24 cellular contexts compared by ENCODE assay signal in genomic region chr5:179833056-179833708, GRCh38. TPM values are rescaled to one million over a fixed set of nuclear protein-coding genes. Genes with fewer than 3 reads are reported as not detected.
DNase-seq lines count a peak whose midpoint lies in the region; ATAC-seq, FAIRE-seq and TF ChIP-seq lines count a peak whose summit lies in the region.
"Had no signal": no experiment of that assay in that cellular context is flagged by ENCODE, and none has a peak within 500 bp of the region (broad histone marks: within the 10 kb centered on the region; RNA-seq: fewer than 3 reads in every experiment).

No MANE protein-coding gene starts in this region.

- H3K36me3 Mint-ChIP-seq in stimulated activated naive CD8-positive, alpha-beta T cell treated with anti-CD3 and anti-CD28 coated beads, Interleukin-15, Interleukin-2, amounts not matched to agents 100 ng/mL and 50 ng/mL, for 24 hours (ENCODE audit: low read depth), result peaks cover 70% of the 10 kb centered on the region
- peaks cover 60% of the 10 kb centered on the region for H3K36me3 Mint-ChIP-seq in activated naive CD8-positive, alpha-beta T cell treated with anti-CD3 and anti-CD28 coated beads, Interleukin-2, amount 50 U/mL, for 24 hours (ENCODE audit: low read depth)
- H3K36me3 Mint-ChIP-seq in type B pancreatic cell (peaks cover 53% of the 10 kb centered on the region), mesothelial cell of epicardium (peaks cover 67% of the 10 kb centered on the region), Caco-2 (ENCODE audit: insufficient read depth, unreplicated experiment) (peaks cover 96% of the 10 kb centered on the region)

- no peak for ATAC-seq in stimulated activated naive CD8-positive, alpha-beta T cell treated with anti-CD3 and anti-CD28 coated beads, Interleukin-15, Interleukin-2, amounts not matched to agents 100 U/mL and 50 U/mL, for 24 hours
- no peak for ATAC-seq in activated naive CD8-positive, alpha-beta T cell treated with anti-CD3 and anti-CD28 coated beads, Interleukin-2, amount 50 U/mL, for 24 hours
- peak; percentile 5 for ATAC-seq in HepG2
- ATAC-seq in sciatic nerve, result no peak
- ATAC-seq: HCT116 had no signal

- DNase-seq in stimulated activated naive CD8-positive, alpha-beta T cell treated with anti-CD3 and anti-CD28 coated beads, Interleukin-15, Interleukin-2, amounts not matched to agents 100 U/mL and 50 U/mL, for 24 hours, result no peak
- no peak for DNase-seq in activated naive CD8-positive, alpha-beta T cell treated with anti-CD3 and anti-CD28 coated beads, Interleukin-2, amount 50 U/mL, for 24 hours
- no peak for DNase-seq in HepG2 (ENCODE audit: low spot score)
- DNase-seq in type B pancreatic cell (ENCODE audit: extremely low spot score, unreplicated experiment), result no peak
- DNase-seq in mesothelial cell of epicardium (ENCODE audit: low spot score in 2 of 2, unreplicated experiment in 2 of 2), result no peak
- DNase-seq in Caco-2, result no peak
- DNase-seq in sciatic nerve (ENCODE audit: low spot score), result no peak
- DNase-seq: activated effector memory CD4-positive, alpha-beta T cell treated with anti-CD3 and anti-CD28 coated beads, Interleukin-2, amount 50 U/mL, for 16 hours; foreskin keratinocyte; NCI-H1105; NCI-H526 treated with DMSO at 0.1 percent for 48 hours; SHP77; stimulated activated CD4-positive, alpha-beta T cell treated with anti-CD3 and anti-CD28 coated beads, Interleukin-4, amount 100 ng/mL, for 4 hours; T-helper 1 cell; WERI-Rb-1 had no signal

- TF ChIP-seq EP300 in HepG2 (IDR thresholded peaks at IDR 0.05; ENCODE audit: low read depth in 2 of 2, low read length in 2 of 2) (no peak), HepG2 (CRISPR knock-in tag; IDR thresholded peaks at IDR 0.05; ENCODE audit: borderline replicate concordance) (no peak)

- no peak for TF ChIP-seq RAD21 in HepG2 (CRISPR knock-in tag; IDR thresholded peaks at IDR 0.05)

- no peak overlapping the region for H2AFZ ChIP-seq in HepG2 (ENCODE audit: low read length)

- H3K4me2 ChIP-seq in HepG2 (ENCODE audit: low read depth, low read length), result no peak overlapping the region

- whole genome bisulfite sequencing in HepG2 (ENCODE audit: low lambda C conversion rate), result 95% methylated on average over 21 of the region's 23 CpGs

- H3K4me3 ChIP-seq in HepG2 (replicated peaks in 1 of 3; ENCODE audit: insufficient read depth in 1 of 3, low read depth in 2 of 3, low read length in 3 of 3) (no peak overlapping the region), Caco-2 (ENCODE audit: low read depth, low read length) (no peak overlapping the region)
- H3K4me3 ChIP-seq: left lung, skin epidermis, thoracic aorta had no signal

- TF ChIP-seq POLR2A in HepG2 (IDR thresholded peaks at IDR 0.05; ENCODE audit: insufficient read depth in 1 of 2, low read depth in 2 of 2, low read length in 2 of 2), result peak in 1 of 2 experiments; percentile 35; a peak in 1 of 4 replicates

- no peak overlapping the region for H3K4me3 Mint-ChIP-seq in stimulated activated naive CD8-positive, alpha-beta T cell treated with anti-CD3 and anti-CD28 coated beads, Interleukin-15, Interleukin-2, amounts not matched to agents 100 ng/mL and 50 ng/mL, for 24 hours
- H3K4me3 Mint-ChIP-seq in activated naive CD8-positive, alpha-beta T cell treated with anti-CD3 and anti-CD28 coated beads, Interleukin-2, amount 50 U/mL, for 24 hours, result no peak overlapping the region
- H3K4me3 Mint-ChIP-seq in type B pancreatic cell (no peak overlapping the region), mesothelial cell of epicardium (no peak overlapping the region), Caco-2 (ENCODE audit: unreplicated experiment) (no peak overlapping the region)
- H3K4me3 Mint-ChIP-seq: dendritic cell treated with granulocyte-macrophage colony-stimulating factor and Interleukin-4, amounts not matched to agents 40 ng/mL and 50 ng/mL, for 4 days had no signal

- in situ Hi-C loops in HepG2 (cut with HindIII; ENCODE audit: extremely low pct_ligation_motif_present, low pct_unique_long_range_greater_than_20kb), result no loop called here

- H3K27ac ChIP-seq in HepG2 (ENCODE audit: extremely low read length, insufficient read depth, low read length), result no peak overlapping the region
- H3K27ac ChIP-seq: epithelial cell of prostate, foreskin keratinocyte, left lung, skin epidermis, thoracic aorta, WERI-Rb-1 had no signal

- intact Hi-C loops in HepG2 (cut with micrococcal nuclease; ENCODE audit: unreplicated experiment) (no loop called here), Caco-2 (cut with micrococcal nuclease; ENCODE audit: unreplicated experiment) (no loop called here), sciatic nerve (cut with DNase I) (no loop called here)

- TF ChIP-seq CTCF in HepG2 (CRISPR knock-in tag; IDR thresholded peaks at IDR 0.05) (no peak), type B pancreatic cell (conservative IDR thresholded peaks at IDR 0.05) (no peak), mesothelial cell of epicardium (IDR thresholded peaks at IDR 0.05; ENCODE audit: unreplicated experiment) (no peak), Caco-2 (IDR thresholded peaks at IDR 0.05; ENCODE audit: insufficient read depth in 1 of 2, low read depth in 1 of 2, low read length in 1 of 2, severe bottlenecking in 1 of 2, unreplicated experiment in 1 of 2) (no peak)

- no peak for FAIRE-seq in HepG2 (lab: Jason Lieb, UNC)
- FAIRE-seq: astrocyte, GM19239 had no signal

- POLR2A ChIA-PET in HepG2 (lab: Yijun Ruan, JAX) (interaction anchor here (1.0 to 2.9 kb wide), 8 partner anchors 8 to 70 kb away, joined by 4 to 9 read pairs (median 5); partner anchors contain the start of gene SQSTM1), Caco-2 (lab: Charles Lee) (no interaction called here)

- peaks cover 17% of the 10 kb centered on the region for H3K4me1 Mint-ChIP-seq in stimulated activated naive CD8-positive, alpha-beta T cell treated with anti-CD3 and anti-CD28 coated beads, Interleukin-15, Interleukin-2, amounts not matched to agents 100 ng/mL and 50 ng/mL, for 24 hours (ENCODE audit: low read depth)
- peaks cover 23% of the 10 kb centered on the region for H3K4me1 Mint-ChIP-seq in activated naive CD8-positive, alpha-beta T cell treated with anti-CD3 and anti-CD28 coated beads, Interleukin-2, amount 50 U/mL, for 24 hours
- H3K4me1 Mint-ChIP-seq in type B pancreatic cell (ENCODE audit: unreplicated experiment) (peaks cover 4% of the 10 kb centered on the region), mesothelial cell of epicardium (no peaks in the 10 kb centered on the region), Caco-2 (ENCODE audit: low read depth, unreplicated experiment) (no peaks in the 10 kb centered on the region)

- H4K20me1 ChIP-seq in HepG2 (ENCODE audit: insufficient read depth, low read length), result peaks cover 23% of the 10 kb centered on the region; the same call in 1 of the 2 replicates

- no peaks in the 10 kb centered on the region for H3K9me3 Mint-ChIP-seq in stimulated activated naive CD8-positive, alpha-beta T cell treated with anti-CD3 and anti-CD28 coated beads, Interleukin-15, Interleukin-2, amounts not matched to agents 100 ng/mL and 50 ng/mL, for 24 hours
- no peaks in the 10 kb centered on the region for H3K9me3 Mint-ChIP-seq in activated naive CD8-positive, alpha-beta T cell treated with anti-CD3 and anti-CD28 coated beads, Interleukin-2, amount 50 U/mL, for 24 hours
- H3K9me3 Mint-ChIP-seq in type B pancreatic cell, result no peaks in the 10 kb centered on the region
- peaks cover 16% of the 10 kb centered on the region for H3K9me3 Mint-ChIP-seq in mesothelial cell of epicardium
- no peaks in the 10 kb centered on the region for H3K9me3 Mint-ChIP-seq in Caco-2 (ENCODE audit: unreplicated experiment)
- H3K9me3 Mint-ChIP-seq: dendritic cell treated with granulocyte-macrophage colony-stimulating factor and Interleukin-4, amounts not matched to agents 40 ng/mL and 50 ng/mL, for 4 days had no signal

- H3K9me3 ChIP-seq in HepG2 (ENCODE audit: low read length) (no peaks in the 10 kb centered on the region), Caco-2 (no peaks in the 10 kb centered on the region)
- H3K9me3 ChIP-seq: left lung, thoracic aorta had no signal

- no TSS peak for BruUV-seq in HepG2 (replicated peaks; lab: Mats Ljungman, UMichigan)
- no TSS peak for BruUV-seq in Caco-2 (replicated peaks; lab: Mats Ljungman, UMichigan)

- H3K27ac Mint-ChIP-seq in stimulated activated naive CD8-positive, alpha-beta T cell treated with anti-CD3 and anti-CD28 coated beads, Interleukin-15, Interleukin-2, amounts not matched to agents 100 ng/mL and 50 ng/mL, for 24 hours, result peak overlapping the region; percentile 63
- H3K27ac Mint-ChIP-seq in activated naive CD8-positive, alpha-beta T cell treated with anti-CD3 and anti-CD28 coated beads, Interleukin-2, amount 50 U/mL, for 24 hours, result peak overlapping the region; percentile 19
- H3K27ac Mint-ChIP-seq in type B pancreatic cell (peak overlapping the region; percentile 68), mesothelial cell of epicardium (no peak overlapping the region), Caco-2 (ENCODE audit: unreplicated experiment) (no peak overlapping the region)
- H3K27ac Mint-ChIP-seq: dendritic cell treated with granulocyte-macrophage colony-stimulating factor and Interleukin-4, amounts not matched to agents 40 ng/mL and 50 ng/mL, for 4 days had no signal

- CTCF ChIA-PET in HepG2 (lab: Yijun Ruan, JAX; ENCODE audit: low intra/inter-chr PET ratio, low total read pairs) (no interaction called here), Caco-2 (lab: Charles Lee) (interaction anchor here (0.9 kb wide), 1 partner anchor 38 kb away, joined by 11 read pairs; no protein-coding TSS in a partner anchor)

- H3K27me3 ChIP-seq in HepG2 (ENCODE audit: control insufficient read depth in 1 of 2, insufficient read depth in 2 of 2, low read length in 2 of 2), result no peaks in the 10 kb centered on the region
- H3K27me3 ChIP-seq in Caco-2 (replicated peaks; ENCODE audit: control insufficient read depth, insufficient read depth, low read length), result no peaks in the 10 kb centered on the region
- H3K27me3 ChIP-seq: foreskin keratinocyte, left lung had no signal

- no peaks in the 10 kb centered on the region for H3K79me2 ChIP-seq in HepG2 (ENCODE audit: insufficient read depth, low read length)

- no peak overlapping the region for H3K9ac ChIP-seq in HepG2 (ENCODE audit: insufficient read depth, low read depth, low read length)

- H3K27me3 Mint-ChIP-seq in stimulated activated naive CD8-positive, alpha-beta T cell treated with anti-CD3 and anti-CD28 coated beads, Interleukin-15, Interleukin-2, amounts not matched to agents 100 ng/mL and 50 ng/mL, for 24 hours, result no peaks in the 10 kb centered on the region
- no peaks in the 10 kb centered on the region for H3K27me3 Mint-ChIP-seq in activated naive CD8-positive, alpha-beta T cell treated with anti-CD3 and anti-CD28 coated beads, Interleukin-2, amount 50 U/mL, for 24 hours
- no peaks in the 10 kb centered on the region for H3K27me3 Mint-ChIP-seq in type B pancreatic cell
- H3K27me3 Mint-ChIP-seq in mesothelial cell of epicardium (ENCODE audit: low read depth), result no peaks in the 10 kb centered on the region
- H3K27me3 Mint-ChIP-seq in Caco-2 (ENCODE audit: insufficient read depth, unreplicated experiment), result no peaks in the 10 kb centered on the region
- H3K27me3 Mint-ChIP-seq: dendritic cell treated with granulocyte-macrophage colony-stimulating factor and Interleukin-4, amounts not matched to agents 40 ng/mL and 50 ng/mL, for 4 days had no signal

- peaks cover 36 to 70% of the 10 kb centered on the region in 2 experiments for H3K36me3 ChIP-seq in HepG2 (replicated peaks in 1 of 2; ENCODE audit: control insufficient read depth in 1 of 2, insufficient read depth in 2 of 2, low read length in 2 of 2)
- peaks cover 12% of the 10 kb centered on the region for H3K36me3 ChIP-seq in Caco-2 (ENCODE audit: control insufficient read depth, insufficient read depth, low read length)

- H3K4me1 ChIP-seq in HepG2 (ENCODE audit: insufficient read depth, low read length) (peaks cover 22% of the 10 kb centered on the region), Caco-2 (no peaks in the 10 kb centered on the region)
- H3K4me1 ChIP-seq: foreskin keratinocyte had no signal

RNA-seq across cellular contexts. Expression of gene SQSTM1, which starts 12.5 kb away (rescaled TPM):
- 160 and 161 TPM in 2 replicates for total RNA-seq in HepG2 (2016; rRNA removed; fragmentation: Illumina TruSeq; extraction: Trizol)
- total RNA-seq in HepG2 (2016; cell fraction: cytosol; rRNA removed; fragmentation: Illumina TruSeq; extraction: Trizol; ENCODE audit: low read depth), result 45.2 and 49.8 TPM in 2 replicates
- total RNA-seq in HepG2 (2016; cell fraction: insoluble cytoplasmic fraction; rRNA removed; fragmentation: Illumina TruSeq; extraction: Trizol), result 158 and 162 TPM in 2 replicates
- 63.1 and 66.1 TPM in 2 replicates for total RNA-seq in HepG2 (2016; cell fraction: membrane; rRNA removed; fragmentation: Illumina TruSeq; extraction: Trizol)
- 98.3 and 116 TPM in 2 replicates for total RNA-seq in HepG2 (2016; cell fraction: nucleus; rRNA removed; fragmentation: Illumina TruSeq; extraction: Trizol)
- polyA plus RNA-seq in HepG2 (2011; rRNA removed), result 90.9 and 126 TPM in 2 replicates
- polyA plus RNA-seq in HepG2 (2011; cell fraction: cytosol; rRNA removed), result 81.2 and 85.2 TPM in 2 replicates
- 240 and 268 TPM in 2 replicates for polyA plus RNA-seq in HepG2 (2011; cell fraction: nucleus; rRNA removed)
- 80.8 and 157 TPM in 2 replicates for polyA plus RNA-seq in HepG2 (2012)
- polyA plus RNA-seq in HepG2 (2016; cell fraction: cytosol; fragmentation: Illumina TruSeq; extraction: Trizol; ENCODE audit: low read depth), result 43.0 and 45.0 TPM in 2 replicates
- 179 and 191 TPM in 2 replicates for polyA plus RNA-seq in HepG2 (2016; cell fraction: insoluble cytoplasmic fraction; fragmentation: Illumina TruSeq; extraction: Trizol; ENCODE audit: low read depth)
- 48.5 and 49.4 TPM in 2 replicates for polyA plus RNA-seq in HepG2 (2016; cell fraction: membrane; fragmentation: Illumina TruSeq; extraction: Trizol; ENCODE audit: low read depth)
- polyA plus RNA-seq in HepG2 (2016; cell fraction: nucleus; fragmentation: Illumina TruSeq; extraction: Trizol; ENCODE audit: insufficient read depth, low read depth), result 190 and 194 TPM in 2 replicates
- polyA minus RNA-seq in HepG2 (2011; rRNA and poly(A)+ RNA removed; ENCODE audit: low replicate concordance), result 245 and 268 TPM in 2 replicates
- 106 and 114 TPM in 2 replicates for polyA minus RNA-seq in HepG2 (2011; cell fraction: cytosol; rRNA and poly(A)+ RNA removed)
- polyA minus RNA-seq in HepG2 (2011; cell fraction: nucleus; rRNA and poly(A)+ RNA removed), result 238 and 284 TPM in 2 replicates
- total RNA-seq in type B pancreatic cell (ENCODE audit: low replicate concordance), result 133 and 191 TPM in 2 replicates
- total RNA-seq in mesothelial cell of epicardium, result 145 to 149 TPM (median 146 TPM) in 3 replicates
- 250 and 259 TPM in 2 replicates for total RNA-seq in Caco-2 (2022)
- total RNA-seq in sciatic nerve, result 365 TPM

RNA-seq across cellular contexts. Expression of gene MRNIP, which starts 25.4 kb away (rescaled TPM):
- total RNA-seq in HepG2 (2016; rRNA removed; fragmentation: Illumina TruSeq; extraction: Trizol) (11.3 and 15.5 TPM in 2 replicates), type B pancreatic cell (ENCODE audit: low replicate concordance) (31.1 and 47.6 TPM in 2 replicates), mesothelial cell of epicardium (44.1 to 48.2 TPM (median 47.0 TPM) in 3 replicates), Caco-2 (2022) (37.8 and 43.0 TPM in 2 replicates), sciatic nerve (54.4 TPM)
- 5.8 and 6.9 TPM in 2 replicates for total RNA-seq in HepG2 (2016; cell fraction: cytosol; rRNA removed; fragmentation: Illumina TruSeq; extraction: Trizol; ENCODE audit: low read depth)
- 9.7 and 18.4 TPM in 2 replicates for total RNA-seq in HepG2 (2016; cell fraction: insoluble cytoplasmic fraction; rRNA removed; fragmentation: Illumina TruSeq; extraction: Trizol)
- 4.5 and 5.1 TPM in 2 replicates for total RNA-seq in HepG2 (2016; cell fraction: membrane; rRNA removed; fragmentation: Illumina TruSeq; extraction: Trizol)
- 22.2 and 24.1 TPM in 2 replicates for total RNA-seq in HepG2 (2016; cell fraction: nucleus; rRNA removed; fragmentation: Illumina TruSeq; extraction: Trizol)
- 32.6 and 34.1 TPM in 2 replicates for polyA plus RNA-seq in HepG2 (2011; rRNA removed)
- 7.9 and 9.8 TPM in 2 replicates for polyA plus RNA-seq in HepG2 (2011; cell fraction: cytosol; rRNA removed)
- polyA plus RNA-seq in HepG2 (2011; cell fraction: nucleus; rRNA removed), result 162 and 171 TPM in 2 replicates
- 19.0 and 22.7 TPM in 2 replicates for polyA plus RNA-seq in HepG2 (2012)
- polyA plus RNA-seq in HepG2 (2016; cell fraction: cytosol; fragmentation: Illumina TruSeq; extraction: Trizol; ENCODE audit: low read depth), result 1.4 and 1.7 TPM in 2 replicates
- polyA plus RNA-seq in HepG2 (2016; cell fraction: insoluble cytoplasmic fraction; fragmentation: Illumina TruSeq; extraction: Trizol; ENCODE audit: low read depth), result 8.1 and 8.4 TPM in 2 replicates
- polyA plus RNA-seq in HepG2 (2016; cell fraction: membrane; fragmentation: Illumina TruSeq; extraction: Trizol; ENCODE audit: low read depth), result 2.1 and 3.0 TPM in 2 replicates
- polyA plus RNA-seq in HepG2 (2016; cell fraction: nucleus; fragmentation: Illumina TruSeq; extraction: Trizol; ENCODE audit: insufficient read depth, low read depth), result 78.5 and 90.7 TPM in 2 replicates
- polyA minus RNA-seq in HepG2 (2011; rRNA and poly(A)+ RNA removed; ENCODE audit: low replicate concordance), result 16.4 and 18.6 TPM in 2 replicates
- 2.5 and 4.4 TPM in 2 replicates for polyA minus RNA-seq in HepG2 (2011; cell fraction: cytosol; rRNA and poly(A)+ RNA removed)
- polyA minus RNA-seq in HepG2 (2011; cell fraction: nucleus; rRNA and poly(A)+ RNA removed), result 31.4 and 38.0 TPM in 2 replicates

RNA-seq across cellular contexts. Expression of gene MGAT4B, which starts 26.5 kb away (rescaled TPM):
- total RNA-seq in HepG2 (2016; rRNA removed; fragmentation: Illumina TruSeq; extraction: Trizol) (69.2 and 93.5 TPM in 2 replicates), type B pancreatic cell (ENCODE audit: low replicate concordance) (169 and 211 TPM in 2 replicates), mesothelial cell of epicardium (131 to 133 TPM (median 131 TPM) in 3 replicates), Caco-2 (2022) (215 and 217 TPM in 2 replicates), sciatic nerve (71.7 TPM)
- total RNA-seq in HepG2 (2016; cell fraction: cytosol; rRNA removed; fragmentation: Illumina TruSeq; extraction: Trizol; ENCODE audit: low read depth), result 62.1 and 64.9 TPM in 2 replicates
- 62.4 and 88.8 TPM in 2 replicates for total RNA-seq in HepG2 (2016; cell fraction: insoluble cytoplasmic fraction; rRNA removed; fragmentation: Illumina TruSeq; extraction: Trizol)
- total RNA-seq in HepG2 (2016; cell fraction: membrane; rRNA removed; fragmentation: Illumina TruSeq; extraction: Trizol), result 158 and 164 TPM in 2 replicates
- 79.6 and 99.8 TPM in 2 replicates for total RNA-seq in HepG2 (2016; cell fraction: nucleus; rRNA removed; fragmentation: Illumina TruSeq; extraction: Trizol)
- polyA plus RNA-seq in HepG2 (2011; rRNA removed), result 130 and 170 TPM in 2 replicates
- polyA plus RNA-seq in HepG2 (2011; cell fraction: cytosol; rRNA removed), result 134 and 140 TPM in 2 replicates
- 514 and 596 TPM in 2 replicates for polyA plus RNA-seq in HepG2 (2011; cell fraction: nucleus; rRNA removed)
- 117 and 181 TPM in 2 replicates for polyA plus RNA-seq in HepG2 (2012)
- polyA plus RNA-seq in HepG2 (2016; cell fraction: cytosol; fragmentation: Illumina TruSeq; extraction: Trizol; ENCODE audit: low read depth), result 82.9 and 88.8 TPM in 2 replicates
- polyA plus RNA-seq in HepG2 (2016; cell fraction: insoluble cytoplasmic fraction; fragmentation: Illumina TruSeq; extraction: Trizol; ENCODE audit: low read depth), result 78.6 and 97.2 TPM in 2 replicates
- polyA plus RNA-seq in HepG2 (2016; cell fraction: membrane; fragmentation: Illumina TruSeq; extraction: Trizol; ENCODE audit: low read depth), result 156 and 172 TPM in 2 replicates
- 171 and 174 TPM in 2 replicates for polyA plus RNA-seq in HepG2 (2016; cell fraction: nucleus; fragmentation: Illumina TruSeq; extraction: Trizol; ENCODE audit: insufficient read depth, low read depth)
- 166 and 188 TPM in 2 replicates for polyA minus RNA-seq in HepG2 (2011; rRNA and poly(A)+ RNA removed; ENCODE audit: low replicate concordance)
- polyA minus RNA-seq in HepG2 (2011; cell fraction: cytosol; rRNA and poly(A)+ RNA removed), result 100 and 102 TPM in 2 replicates
- polyA minus RNA-seq in HepG2 (2011; cell fraction: nucleus; rRNA and poly(A)+ RNA removed), result 118 and 140 TPM in 2 replicates

RNA-seq across cellular contexts. Expression of gene LTC4S, which starts 39.4 kb away (rescaled TPM):
- total RNA-seq in HepG2 (2016; rRNA removed; fragmentation: Illumina TruSeq; extraction: Trizol), result 0.35 TPM in 1 of 2 replicates, not detected in the other
- total RNA-seq in HepG2 (2016; cell fraction: cytosol; rRNA removed; fragmentation: Illumina TruSeq; extraction: Trizol; ENCODE audit: low read depth), result not detected in 2 replicates
- 0.30 TPM in 1 of 2 replicates, not detected in the other for total RNA-seq in HepG2 (2016; cell fraction: insoluble cytoplasmic fraction; rRNA removed; fragmentation: Illumina TruSeq; extraction: Trizol)
- total RNA-seq in HepG2 (2016; cell fraction: membrane; rRNA removed; fragmentation: Illumina TruSeq; extraction: Trizol), result not detected in 2 replicates
- 0.56 TPM in 1 of 2 replicates, not detected in the other for total RNA-seq in HepG2 (2016; cell fraction: nucleus; rRNA removed; fragmentation: Illumina TruSeq; extraction: Trizol)
- polyA plus RNA-seq in HepG2 (2011; rRNA removed), result not detected in 2 replicates
- not detected in 2 replicates for polyA plus RNA-seq in HepG2 (2011; cell fraction: cytosol; rRNA removed)
- polyA plus RNA-seq in HepG2 (2011; cell fraction: nucleus; rRNA removed), result 0.78 and 0.82 TPM in 2 replicates
- polyA plus RNA-seq in HepG2 (2012), result not detected in 2 replicates
- polyA plus RNA-seq in HepG2 (2016; cell fraction: cytosol; fragmentation: Illumina TruSeq; extraction: Trizol; ENCODE audit: low read depth), result not detected in 2 replicates
- polyA plus RNA-seq in HepG2 (2016; cell fraction: insoluble cytoplasmic fraction; fragmentation: Illumina TruSeq; extraction: Trizol; ENCODE audit: low read depth), result not detected in 2 replicates
- polyA plus RNA-seq in HepG2 (2016; cell fraction: membrane; fragmentation: Illumina TruSeq; extraction: Trizol; ENCODE audit: low read depth), result not detected in 2 replicates
- 0.91 and 1.1 TPM in 2 replicates for polyA plus RNA-seq in HepG2 (2016; cell fraction: nucleus; fragmentation: Illumina TruSeq; extraction: Trizol; ENCODE audit: insufficient read depth, low read depth)
- polyA minus RNA-seq in HepG2 (2011; rRNA and poly(A)+ RNA removed; ENCODE audit: low replicate concordance), result 0.44 and 0.47 TPM in 2 replicates
- polyA minus RNA-seq in HepG2 (2011; cell fraction: cytosol; rRNA and poly(A)+ RNA removed), result not detected in 2 replicates
- polyA minus RNA-seq in HepG2 (2011; cell fraction: nucleus; rRNA and poly(A)+ RNA removed), result not detected in 2 replicates
- 4.0 and 6.5 TPM in 2 replicates for total RNA-seq in type B pancreatic cell (ENCODE audit: low replicate concordance)
- 4.7 to 5.2 TPM (median 5.0 TPM) in 3 replicates for total RNA-seq in mesothelial cell of epicardium
- 2.3 and 2.4 TPM in 2 replicates for total RNA-seq in Caco-2 (2022)
- total RNA-seq in sciatic nerve, result 21.7 TPM

Comparison
In these comparisons a context has a peak if more than half of its experiments do, and no peak if none do; other contexts are left out.
1. H3K27ac Mint-ChIP-seq: peak in stimulated activated naive CD8-positive, alpha-beta T cell treated with anti-CD3 and anti-CD28 coated beads, Interleukin-15, Interleukin-2, amounts not matched to agents 100 ng/mL and 50 ng/mL, for 24 hours (single experiment), activated naive CD8-positive, alpha-beta T cell treated with anti-CD3 and anti-CD28 coated beads, Interleukin-2, amount 50 U/mL, for 24 hours (single experiment) and type B pancreatic cell (single experiment); none in mesothelial cell of epicardium (single experiment) and Caco-2 (single experiment).